8 cellular contexts compared by ENCODE assay signal in genomic region chr19:6587093-6587820, GRCh38. TPM values are rescaled to one million over a fixed set of nuclear protein-coding genes. Genes with fewer than 3 reads are reported as not detected.
DNase-seq lines count a peak whose midpoint lies in the region; ATAC-seq and TF ChIP-seq lines count a peak whose summit lies in the region.

No MANE protein-coding gene starts in this region.

- peaks cover 69% of the 10 kb centered on the region for H3K27me3 ChIP-seq in H7 (ENCODE audit: control insufficient read depth, insufficient read depth, low read length)

- no peak for TF ChIP-seq CTCF in GM10266 (IDR thresholded peaks at IDR 0.05; ENCODE audit: control insufficient read depth, insufficient read depth, low read depth, missing control alignments)

- H3K36me3 ChIP-seq in H7 (replicated peaks; ENCODE audit: control insufficient read depth, insufficient read depth, low read length): no peaks in the 10 kb centered on the region

- ATAC-seq in activated T-cell treated with anti-CD3 and anti-CD28 coated beads, Interleukin-2, amount 50 U/mL, for 72 hours (replicated peaks in 1 of 2): peak; percentile 15 to 25
- ATAC-seq in left lobe of liver: peak; percentile 26

- peaks cover 47% of the 10 kb centered on the region for H3K4me1 Mint-ChIP-seq in activated T-cell treated with anti-CD3 and anti-CD28 coated beads, Interleukin-2, amount 50 U/mL, for 72 hours (ENCODE audit: low read depth)

- no peak overlapping the region for H3K27ac Mint-ChIP-seq in activated T-cell treated with anti-CD3 and anti-CD28 coated beads, Interleukin-2, amount 50 U/mL, for 72 hours

- DNase-seq in CD1c-positive myeloid dendritic cell (ENCODE audit: extremely low spot score) (peak; percentile 18), H7 (peak; percentile 64), left lobe of liver (ENCODE audit: low spot score) (no peak), midbrain (lab: John Stamatoyannopoulos, UW) (no peak), DMS153 treated with DMSO at 0.1 percent for 48 hours (lab: John Stamatoyannopoulos, UW; ENCODE audit: unreplicated experiment) (no peak), T1000 (lab: John Stamatoyannopoulos, UW) (no peak), GM10266 (ENCODE audit: extremely low spot score) (no peak)
- DNase-seq in activated T-cell treated with anti-CD3 and anti-CD28 coated beads, Interleukin-2, amount 50 U/mL, for 72 hours: no peak

- H3K4me3 Mint-ChIP-seq in activated T-cell treated with anti-CD3 and anti-CD28 coated beads, Interleukin-2, amount 50 U/mL, for 72 hours: peak overlapping the region; percentile 84 to 90

- peak overlapping the region; percentile 31 for H3K4me3 ChIP-seq in H7 (ENCODE audit: insufficient read depth, low read depth, low read length)

- peaks cover 54% of the 10 kb centered on the region for H3K27me3 Mint-ChIP-seq in activated T-cell treated with anti-CD3 and anti-CD28 coated beads, Interleukin-2, amount 50 U/mL, for 72 hours (ENCODE audit: low read depth)

- peaks cover 8 to 12% of the 10 kb centered on the region in 2 donors for H3K36me3 Mint-ChIP-seq in activated T-cell treated with anti-CD3 and anti-CD28 coated beads, Interleukin-2, amount 50 U/mL, for 72 hours (ENCODE audit: insufficient read depth in 2 of 2)

- H3K9me3 Mint-ChIP-seq in activated T-cell treated with anti-CD3 and anti-CD28 coated beads, Interleukin-2, amount 50 U/mL, for 72 hours: no peaks in the 10 kb centered on the region

RNA-seq across cellular contexts. Expression of gene CD70, which starts 3.7 kb away (rescaled TPM):
- 3.6 TPM in 1 of 2 replicates, not detected in the other for total RNA-seq in H7 (2014; rRNA removed; shearing (Covaris generic))
- 10 to 100 TPM; 25.0 to 31.5 TPM for total RNA-seq in activated T-cell treated with anti-CD3 and anti-CD28 coated beads, Interleukin-2, amount 50 U/mL, for 72 hours
- total RNA-seq in left lobe of liver: 0.25 TPM

RNA-seq across cellular contexts. Expression of gene TNFSF9, which starts 56.4 kb away (rescaled TPM):
- 1.3 and 2.6 TPM in 2 replicates for total RNA-seq in H7 (2014; rRNA removed; shearing (Covaris generic))
- total RNA-seq in activated T-cell treated with anti-CD3 and anti-CD28 coated beads, Interleukin-2, amount 50 U/mL, for 72 hours: 1 to 10 TPM; 3.4 to 6.3 TPM
- 0.13 TPM for total RNA-seq in left lobe of liver

Comparison
In these comparisons a context has a peak if more than half of its experiments do, and no peak if none do; other contexts are left out.
1. DNase-seq: peak in CD1c-positive myeloid dendritic cell (single experiment) and H7 (single experiment); none in activated T-cell treated with anti-CD3 and anti-CD28 coated beads, Interleukin-2, amount 50 U/mL, for 72 hours (0 of 2), left lobe of liver (single experiment), midbrain (single experiment), DMS153 treated with DMSO at 0.1 percent for 48 hours (single experiment), T1000 (single experiment) and GM10266 (single experiment).